ENCODE assay signal across 1 cellular context in genomic region chr12:124738636-124739467, GRCh38.
TF ChIP-seq lines count a peak whose summit lies in the region.

No MANE protein-coding gene starts in this region.

TF ChIP-seq in HepG2, 621 proteins besides CTCF, POLR2A, EP300 and RAD21 (continued from another document and continues in another):
- TF ChIP-seq GLI4 (CRISPR knock-in tag; IDR thresholded peaks at IDR 0.05; ENCODE audit: borderline replicate concordance) (no peak), ZNF780A (CRISPR knock-in tag; IDR thresholded peaks at IDR 0.05) (no peak), ZNF883 (CRISPR knock-in tag; IDR thresholded peaks at IDR 0.05; ENCODE audit: not compliant biosample characterization) (no peak), FOXP1 (IDR thresholded peaks at IDR 0.05) (no peak), FOXP1 (CRISPR knock-in tag; IDR thresholded peaks at IDR 0.05) (peak; percentile 40; the same call in 1 of the 2 replicates), KAT8 (CRISPR knock-in tag; IDR thresholded peaks at IDR 0.05) (peak; percentile 23; the same call in 1 of the 2 replicates), ATRX (CRISPR knock-in tag; IDR thresholded peaks at IDR 0.05; ENCODE audit: borderline replicate concordance) (no peak), PRPF4 (IDR thresholded peaks at IDR 0.05; ENCODE audit: low read depth, low read length, poor library complexity, severe bottlenecking) (no peak), HNRNPK (IDR thresholded peaks at IDR 0.05; ENCODE audit: low read depth, low read length, poor library complexity, severe bottlenecking) (no peak), ZNF558 (CRISPR knock-in tag; IDR thresholded peaks at IDR 0.05; ENCODE audit: borderline replicate concordance) (no peak), MED1 (CRISPR knock-in tag; IDR thresholded peaks at IDR 0.05) (0 out of 2 replicates have a peak, but pooled peaks have one; percentile 17), ZNF781 (CRISPR knock-in tag; IDR thresholded peaks at IDR 0.05; ENCODE audit: borderline replicate concordance, not compliant biosample characterization) (no peak), TARDBP (CRISPR knock-in tag; IDR thresholded peaks at IDR 0.05) (no peak), NCOA1 (CRISPR knock-in tag; IDR thresholded peaks at IDR 0.05) (no peak), MTF1 (CRISPR knock-in tag; IDR thresholded peaks at IDR 0.05) (no peak), ZNF691 (CRISPR knock-in tag; IDR thresholded peaks at IDR 0.05; ENCODE audit: borderline replicate concordance, low read depth) (no peak), BRCA1 (CRISPR knock-in tag; IDR thresholded peaks at IDR 0.05) (no peak), NFYC (CRISPR knock-in tag; IDR thresholded peaks at IDR 0.05) (no peak), ZNF280D (CRISPR knock-in tag; IDR thresholded peaks at IDR 0.05) (no peak), SNAPC4 (CRISPR knock-in tag; IDR thresholded peaks at IDR 0.05) (no peak), SIN3B (IDR thresholded peaks at IDR 0.05; ENCODE audit: low read length) (no peak), ZNF564 (CRISPR knock-in tag; IDR thresholded peaks at IDR 0.05) (no peak), DNMT1 (CRISPR knock-in tag; IDR thresholded peaks at IDR 0.05) (no peak), MXI1 (IDR thresholded peaks at IDR 0.05; ENCODE audit: borderline replicate concordance, low read depth, low read length) (no peak), ZNF652 (CRISPR knock-in tag; IDR thresholded peaks at IDR 0.05; ENCODE audit: borderline replicate concordance, low read depth) (no peak), NFYB (CRISPR knock-in tag; IDR thresholded peaks at IDR 0.05) (no peak), ZNF546 (CRISPR knock-in tag; conservative IDR thresholded peaks at IDR 0.05) (no peak), ZNF431 (CRISPR knock-in tag; IDR thresholded peaks at IDR 0.05; ENCODE audit: borderline replicate concordance, low read depth) (no peak), ZSCAN5A (CRISPR knock-in tag; IDR thresholded peaks at IDR 0.05; ENCODE audit: borderline replicate concordance) (no peak), ZSCAN30 (CRISPR knock-in tag; IDR thresholded peaks at IDR 0.05) (no peak), ZSCAN9 (CRISPR knock-in tag; IDR thresholded peaks at IDR 0.05; ENCODE audit: borderline replicate concordance) (no peak), HOXA5 (CRISPR knock-in tag; IDR thresholded peaks at IDR 0.05) (no peak), ZNF788 (CRISPR knock-in tag; IDR thresholded peaks at IDR 0.05; ENCODE audit: borderline replicate concordance) (peak; percentile 31; the same call in 1 of the 2 replicates), EZH2 (conservative IDR thresholded peaks at IDR 0.05; ENCODE audit: low read depth, low read length) (no peak), MBD4 (IDR thresholded peaks at IDR 0.05; ENCODE audit: borderline replicate concordance, low read length) (no peak), ZFP82 (CRISPR knock-in tag; IDR thresholded peaks at IDR 0.05; ENCODE audit: borderline replicate concordance) (no peak), ZNF207 (IDR thresholded peaks at IDR 0.05; ENCODE audit: borderline replicate concordance) (no peak), ZFP41 (CRISPR knock-in tag; IDR thresholded peaks at IDR 0.05; ENCODE audit: borderline replicate concordance) (no peak), ZNF513 (CRISPR knock-in tag; conservative IDR thresholded peaks at IDR 0.05) (no peak), ZNF678 (CRISPR knock-in tag; IDR thresholded peaks at IDR 0.05) (no peak), SALL1 (CRISPR knock-in tag; IDR thresholded peaks at IDR 0.05) (no peak), HNRNPUL1 (IDR thresholded peaks at IDR 0.05; ENCODE audit: low read depth, low read length) (no peak), ATAD3A (CRISPR knock-in tag; IDR thresholded peaks at IDR 0.05) (no peak), WIZ (CRISPR knock-in tag; IDR thresholded peaks at IDR 0.05) (no peak), ZNF839 (CRISPR knock-in tag; IDR thresholded peaks at IDR 0.05; ENCODE audit: borderline replicate concordance) (no peak), FOXO4 (CRISPR knock-in tag; conservative IDR thresholded peaks at IDR 0.05) (no peak), ARNT (IDR thresholded peaks at IDR 0.05) (no peak), MTA1 (CRISPR knock-in tag; IDR thresholded peaks at IDR 0.05; ENCODE audit: borderline replicate concordance) (no peak), TBX2 (CRISPR knock-in tag; IDR thresholded peaks at IDR 0.05; ENCODE audit: borderline replicate concordance) (peak; percentile 73), ZMYM2 (CRISPR knock-in tag; IDR thresholded peaks at IDR 0.05) (no peak), FOXK2 (IDR thresholded peaks at IDR 0.05) (no peak), HOXD1 (CRISPR knock-in tag; IDR thresholded peaks at IDR 0.05) (no peak), ZNF501 (CRISPR knock-in tag; IDR thresholded peaks at IDR 0.05) (no peak), KDM3A (CRISPR knock-in tag; IDR thresholded peaks at IDR 0.05; ENCODE audit: low read depth) (no peak), ZNF251 (CRISPR knock-in tag; IDR thresholded peaks at IDR 0.05) (no peak), CENPT (CRISPR knock-in tag; IDR thresholded peaks at IDR 0.05; ENCODE audit: low read depth) (no peak), NFAT5 (CRISPR knock-in tag; IDR thresholded peaks at IDR 0.05) (no peak)
